ENCODE assay signal across 19 cellular contexts in genomic region chr18:7633171-7633570, GRCh38.
A peak's percentile ranks its signal among the peaks of the same experiment; 100 is the strongest.
DNase-seq lines count a peak whose midpoint lies in the region; ATAC-seq and TF ChIP-seq lines count a peak whose summit lies in the region.
"Had no signal": no experiment of that assay in that cellular context is flagged by ENCODE, and none has a peak within 500 bp of the region (broad histone marks: within the 10 kb centered on the region; RNA-seq: fewer than 3 reads in every experiment).

No MANE protein-coding gene starts in this region.

- H3K27ac Mint-ChIP-seq in Caco-2 (ENCODE audit: unreplicated experiment), result peak overlapping the region; percentile 54
- H3K27ac Mint-ChIP-seq: CD4-positive, CD25-positive, alpha-beta regulatory T cell had no signal

- H3K9me3 Mint-ChIP-seq in Caco-2 (ENCODE audit: unreplicated experiment), result no peaks in the 10 kb centered on the region

- H3K4me3 ChIP-seq in Caco-2 (ENCODE audit: low read depth, low read length), result no peak overlapping the region
- no peak overlapping the region for H3K4me3 ChIP-seq in fibroblast of mammary gland (ENCODE audit: control insufficient read depth, low read depth, low read length)
- H3K4me3 ChIP-seq in smooth muscle cell, result no peak overlapping the region

- BruUV-seq in Caco-2 (replicated peaks; lab: Mats Ljungman, UMichigan), result no TSS peak

- H3K4me1 Mint-ChIP-seq in Caco-2 (ENCODE audit: low read depth, unreplicated experiment), result peaks cover 48% of the 10 kb centered on the region
- H3K4me1 Mint-ChIP-seq: CD4-positive, CD25-positive, alpha-beta regulatory T cell; IgD-negative memory B cell had no signal

- TF ChIP-seq CTCF in Caco-2 (IDR thresholded peaks at IDR 0.05; ENCODE audit: insufficient read depth in 1 of 2, low read depth in 1 of 2, low read length in 1 of 2, severe bottlenecking in 1 of 2, unreplicated experiment in 1 of 2) (no peak), fibroblast of mammary gland (conservative IDR thresholded peaks at IDR 0.05; ENCODE audit: control insufficient read depth, insufficient read depth, low read depth, low read length) (no peak), smooth muscle cell (IDR thresholded peaks at IDR 0.05; ENCODE audit: borderline replicate concordance, insufficient read depth, poor library complexity, severe bottlenecking) (no peak)

- H3K4me1 ChIP-seq in Caco-2 (peaks cover 48% of the 10 kb centered on the region), smooth muscle cell (ENCODE audit: low read depth) (peaks cover 7% of the 10 kb centered on the region)

- H3K36me3 ChIP-seq in Caco-2 (ENCODE audit: control insufficient read depth, insufficient read depth, low read length) (no peaks in the 10 kb centered on the region; the same call in 1 of the 2 replicates), smooth muscle cell (ENCODE audit: low read depth) (no peaks in the 10 kb centered on the region)

- CTCF ChIA-PET in Caco-2 (lab: Charles Lee), result interaction anchor here (0.5 kb wide), 1 partner anchor 24 kb away, joined by 5 read pairs; no protein-coding TSS in a partner anchor

- H3K9me3 ChIP-seq in Caco-2 (no peaks in the 10 kb centered on the region), smooth muscle cell (replicated peaks; ENCODE audit: low read depth) (no peaks in the 10 kb centered on the region)
- H3K9me3 ChIP-seq: SK-N-SH had no signal

- POLR2A ChIA-PET in Caco-2 (lab: Charles Lee), result no interaction called here

- H3K36me3 Mint-ChIP-seq in Caco-2 (ENCODE audit: insufficient read depth, unreplicated experiment), result no peaks in the 10 kb centered on the region
- H3K36me3 Mint-ChIP-seq: CD4-positive, CD25-positive, alpha-beta regulatory T cell; IgD-negative memory B cell had no signal

- H3F3A ChIP-seq in smooth muscle cell (ENCODE audit: low read depth), result no peaks in the 10 kb centered on the region

- H3K27me3 ChIP-seq in Caco-2 (replicated peaks; ENCODE audit: control insufficient read depth, insufficient read depth, low read length) (no peaks in the 10 kb centered on the region), smooth muscle cell (ENCODE audit: low read depth) (no peaks in the 10 kb centered on the region)

- no peak for DNase-seq in Caco-2
- peak; percentile 61 for DNase-seq in SKM-1 (lab: John Stamatoyannopoulos, UW; ENCODE audit: unreplicated experiment)
- DNase-seq in fibroblast of mammary gland (ENCODE audit: low read depth), result peak; percentile 19
- no peak for DNase-seq in smooth muscle cell (lab: John Stamatoyannopoulos, UW; ENCODE audit: unreplicated experiment)
- DNase-seq in activated T-cell treated with anti-CD3 and anti-CD28 coated beads, Interleukin-2, amount 50 U/mL, for 48 hours, result no peak
- DNase-seq in hippocampal formation (lab: John Stamatoyannopoulos, UW), result no peak
- DNase-seq: CD4-positive, CD25-positive, alpha-beta regulatory T cell; NCI-H1092 treated with DMSO at 0.1 percent for 48 hours; NCI-H1436; NCI-H187 treated with DMSO at 0.1 percent for 48 hours; NCI-H446 treated with DMSO at 0.1 percent for 48 hours; NCI-H526; NK-92 treated with Interleukin-12 subunit alpha and Interleukin-12 subunit beta, amount 100 ng/mL, for 24 hours; PC-3; SK-N-SH had no signal

- H3K4me2 ChIP-seq in smooth muscle cell, result peak overlapping the region; percentile 51
- H3K4me2 ChIP-seq: KMS-11, SK-N-SH had no signal

- H2AFZ ChIP-seq in smooth muscle cell (ENCODE audit: low read depth), result no peak overlapping the region

- H3K27ac ChIP-seq in smooth muscle cell (ENCODE audit: low read depth), result peak overlapping the region; percentile 45
- H3K27ac ChIP-seq: HL-60, KMS-11 had no signal

- peaks cover 58% of the 10 kb centered on the region for H3K79me2 ChIP-seq in smooth muscle cell (ENCODE audit: low read depth)

- H3K4me3 Mint-ChIP-seq in Caco-2 (ENCODE audit: unreplicated experiment), result no peak overlapping the region
- H3K4me3 Mint-ChIP-seq: CD4-positive, CD25-positive, alpha-beta regulatory T cell; IgD-negative memory B cell had no signal

- intact Hi-C loops in Caco-2 (cut with micrococcal nuclease; ENCODE audit: unreplicated experiment), result no loop called here

- peaks cover 63% of the 10 kb centered on the region for H4K20me1 ChIP-seq in smooth muscle cell (ENCODE audit: low read depth)

- no peak for ATAC-seq in HG02884 (IDR thresholded peaks at IDR 0.05; ENCODE audit: unreplicated experiment)
- ATAC-seq: PC-3 had no signal

- no peak overlapping the region for H3K9ac ChIP-seq in smooth muscle cell (ENCODE audit: low read depth)
- H3K9ac ChIP-seq: KMS-11, SK-N-SH had no signal

- 79% methylated on average over 2 of the region's 2 CpGs for WGBS in smooth muscle cell (ENCODE audit: low lambda C conversion rate)

- H3K27me3 Mint-ChIP-seq in Caco-2 (ENCODE audit: insufficient read depth, unreplicated experiment), result no peaks in the 10 kb centered on the region
- H3K27me3 Mint-ChIP-seq: CD4-positive, CD25-positive, alpha-beta regulatory T cell; IgD-negative memory B cell had no signal

Comparison
In these comparisons a context has a peak if more than half of its experiments do, and no peak if none do; other contexts are left out.
1. DNase-seq: peak in SKM-1 (single experiment) and fibroblast of mammary gland (single experiment); none in Caco-2 (0 of 2), smooth muscle cell (single experiment), activated T-cell treated with anti-CD3 and anti-CD28 coated beads, Interleukin-2, amount 50 U/mL, for 48 hours (0 of 2) and hippocampal formation (0 of 2).